In genomic region chr9:11349187-11349586, GRCh38 we compare ENCODE assay signal across 20 cellular contexts.
DNase-seq lines count a peak whose midpoint lies in the region; ATAC-seq and TF ChIP-seq lines count a peak whose summit lies in the region.
"Had no signal": no experiment of that assay in that cellular context is flagged by ENCODE, and none has a peak within 500 bp of the region (broad histone marks: within the 10 kb centered on the region; RNA-seq: fewer than 3 reads in every experiment).

No MANE protein-coding gene starts in this region.

- H2BK15ac ChIP-seq in neuronal stem cell (ENCODE audit: low read length): no peak overlapping the region

- H3K9me3 Mint-ChIP-seq in chondrocyte (ENCODE audit: low read depth): no peaks in the 10 kb centered on the region

- H3K4me3 ChIP-seq in H7 (ENCODE audit: insufficient read depth, low read depth, low read length) (no peak overlapping the region), neuronal stem cell (ENCODE audit: low read length in 2 of 2) (no peak overlapping the region), vagina (no peak overlapping the region)
- H3K4me3 ChIP-seq: A549; BLaER1 treated with 17β-estradiol and CSF1 and Interleukin-3, amounts not matched to agents 10 nM and 100 nM had no signal

- H2BK5ac ChIP-seq in neuronal stem cell (ENCODE audit: low read length): no peak overlapping the region

- TF ChIP-seq POLR2A in vagina (IDR thresholded peaks at IDR 0.05): no peak

- H2AFZ ChIP-seq in neuronal stem cell (ENCODE audit: low read length): peak overlapping the region; percentile 52

- H3K9ac ChIP-seq in neuronal stem cell (ENCODE audit: low read depth, low read length, poor library complexity): no peak overlapping the region
- H3K9ac ChIP-seq: BLaER1 treated with 17β-estradiol and CSF1 and Interleukin-3, amounts not matched to agents 10 nM and 100 nM had no signal

- H3K36me3 ChIP-seq in H7 (replicated peaks; ENCODE audit: control insufficient read depth, insufficient read depth, low read length) (no peaks in the 10 kb centered on the region), neuronal stem cell (replicated peaks in 1 of 2; ENCODE audit: control insufficient read depth in 2 of 2, insufficient read depth in 2 of 2, low read length in 2 of 2) (no peaks in the 10 kb centered on the region), vagina (no peaks in the 10 kb centered on the region)
- H3K36me3 ChIP-seq: BE2C; BLaER1 treated with 17β-estradiol and CSF1 and Interleukin-3, amounts not matched to agents 10 nM and 100 nM had no signal

- no peaks in the 10 kb centered on the region for H3K4me1 Mint-ChIP-seq in chondrocyte (ENCODE audit: low read depth)
- H3K4me1 Mint-ChIP-seq: CD14-positive monocyte; CD8-positive, alpha-beta memory T cell had no signal

- H3K27ac Mint-ChIP-seq in chondrocyte (ENCODE audit: unreplicated experiment): no peak overlapping the region
- H3K27ac Mint-ChIP-seq: CD14-positive monocyte; CD4-positive, alpha-beta T cell; CD8-positive, alpha-beta memory T cell had no signal

- no peak overlapping the region for H4K8ac ChIP-seq in neuronal stem cell (ENCODE audit: low read depth, low read length)

- H2AK5ac ChIP-seq in neuronal stem cell (ENCODE audit: low read depth, low read length): no peak overlapping the region

- no peak for ATAC-seq in HG02852 (IDR thresholded peaks at IDR 0.05; ENCODE audit: unreplicated experiment)
- ATAC-seq: A549 had no signal

- no peaks in the 10 kb centered on the region for H3K79me1 ChIP-seq in neuronal stem cell (ENCODE audit: low read depth, low read length)

- no peak overlapping the region for H3K4me2 ChIP-seq in neuronal stem cell (ENCODE audit: insufficient read depth, low read length, poor library complexity, severe bottlenecking)
- H3K4me2 ChIP-seq: A549; BLaER1 treated with 17β-estradiol and CSF1 and Interleukin-3, amounts not matched to agents 10 nM and 100 nM had no signal

- H3K9me3 ChIP-seq in neuronal stem cell (replicated peaks in 1 of 2; ENCODE audit: control insufficient read depth in 2 of 2, insufficient read depth in 1 of 2, low read depth in 1 of 2, low read length in 2 of 2): no peaks in the 10 kb centered on the region
- no peaks in the 10 kb centered on the region for H3K9me3 ChIP-seq in vagina
- H3K9me3 ChIP-seq: A549, BE2C had no signal

- no CpG with 5 or more reads among the region's 5 CpGs for WGBS in neuronal stem cell (ENCODE audit: extremely low coverage in 2 of 2, insufficient read length in 2 of 2, insufficient replicate concordance in 1 of 2), 2 donors

- H3K4me1 ChIP-seq in neuronal stem cell (ENCODE audit: control insufficient read depth in 2 of 2, insufficient read depth in 1 of 2, low read depth in 1 of 2, low read length in 2 of 2) (peaks cover 0 to 10% of the 10 kb centered on the region in 2 donors), vagina (no peaks in the 10 kb centered on the region)
- H3K4me1 ChIP-seq: A549; BE2C; BLaER1 treated with 17β-estradiol and CSF1 and Interleukin-3, amounts not matched to agents 10 nM and 100 nM had no signal

- no peaks in the 10 kb centered on the region for H3K27me3 ChIP-seq in H7 (ENCODE audit: control insufficient read depth, insufficient read depth, low read length)
- no peaks in the 10 kb centered on the region for H3K27me3 ChIP-seq in neuronal stem cell (ENCODE audit: control insufficient read depth in 3 of 3, insufficient read depth in 3 of 3, low read depth in 1 of 3, low read length in 3 of 3)
- H3K27me3 ChIP-seq in vagina: no peaks in the 10 kb centered on the region
- H3K27me3 ChIP-seq: BE2C; BLaER1 treated with 17β-estradiol and CSF1 and Interleukin-3, amounts not matched to agents 10 nM and 100 nM had no signal

- DNase-seq in H7: peak; percentile 2
- DNase-seq in chondrocyte (ENCODE audit: low spot score): peak; percentile 39
- DNase-seq in neuronal stem cell (ENCODE audit: low spot score): no peak
- no peak for DNase-seq in DMS79 (lab: John Stamatoyannopoulos, UW)
- DNase-seq in vagina (ENCODE audit: extremely low spot score in 2 of 2): no peak
- no peak for DNase-seq in NCI-H1436 treated with DMSO at 0.1 percent for 48 hours (lab: John Stamatoyannopoulos, UW)
- DNase-seq: 8988T; ACHN; AML-193; BE2C; CD4-positive, alpha-beta T cell; CD8-positive, alpha-beta memory T cell; DMS 273 treated with DMSO at 0.1 percent for 48 hours; DMS79 treated with DMSO at 0.1 percent for 48 hours; GF-D8; HCEC 1CT had no signal

- no peak overlapping the region for H3K4me3 Mint-ChIP-seq in chondrocyte (ENCODE audit: unreplicated experiment)
- H3K4me3 Mint-ChIP-seq: CD14-positive monocyte; CD4-positive, alpha-beta T cell; CD8-positive, alpha-beta memory T cell had no signal

- H3K23ac ChIP-seq in neuronal stem cell (ENCODE audit: low read depth, low read length, poor library complexity): peak overlapping the region; percentile 29

- H3K27ac ChIP-seq in neuronal stem cell (replicated peaks; ENCODE audit: low read length): no peak overlapping the region
- H3K27ac ChIP-seq in vagina: no peak overlapping the region
- H3K27ac ChIP-seq: A549; BLaER1 treated with 17β-estradiol and CSF1 and Interleukin-3, amounts not matched to agents 10 nM and 100 nM had no signal

- H2BK120ac ChIP-seq in neuronal stem cell (ENCODE audit: low read depth, low read length): no peak overlapping the region

- H3K36me3 Mint-ChIP-seq in chondrocyte (ENCODE audit: low read depth): no peaks in the 10 kb centered on the region
- H3K36me3 Mint-ChIP-seq: CD14-positive monocyte; CD8-positive, alpha-beta memory T cell had no signal

- H3K18ac ChIP-seq in neuronal stem cell (ENCODE audit: low read length): no peak overlapping the region

- H3K27me3 Mint-ChIP-seq in chondrocyte (ENCODE audit: low read depth): no peaks in the 10 kb centered on the region
- H3K27me3 Mint-ChIP-seq: CD4-positive, alpha-beta T cell; CD8-positive, alpha-beta memory T cell had no signal

- H2BK12ac ChIP-seq in neuronal stem cell (ENCODE audit: low read length): no peak overlapping the region

- no peak overlapping the region for H3K4ac ChIP-seq in neuronal stem cell (ENCODE audit: low read length)

- no peak overlapping the region for H3K14ac ChIP-seq in neuronal stem cell (ENCODE audit: low read length)

- H4K91ac ChIP-seq in neuronal stem cell (ENCODE audit: low read depth, low read length, poor library complexity): no peak overlapping the region

- intact Hi-C loops in vagina (cut with DNase I): no loop called here

- TF ChIP-seq CTCF in chondrocyte (IDR thresholded peaks at IDR 0.05) (no peak), vagina (IDR thresholded peaks at IDR 0.05) (no peak)

Comparison
In these comparisons a context has a peak if more than half of its experiments do, and no peak if none do; other contexts are left out.
1. DNase-seq: peak in H7 (single experiment) and chondrocyte (single experiment); none in neuronal stem cell (single experiment), DMS79 (single experiment), vagina (0 of 2) and NCI-H1436 treated with DMSO at 0.1 percent for 48 hours (single experiment).